In genomic region chr6:39464067-39464466, GRCh38 we compare ENCODE assay signal across 21 cellular contexts.
DNase-seq lines count a peak whose midpoint lies in the region; ATAC-seq and TF ChIP-seq lines count a peak whose summit lies in the region.
"Had no signal": no experiment of that assay in that cellular context is flagged by ENCODE, and none has a peak within 500 bp of the region (broad histone marks: within the 10 kb centered on the region; RNA-seq: fewer than 3 reads in every experiment).

No MANE protein-coding gene starts in this region.

- H3K4me3 ChIP-seq in HFF-Myc (replicated peaks; ENCODE audit: low read depth, low read length) (no peak overlapping the region), ovary (no peak overlapping the region)
- H3K4me3 ChIP-seq: A549, BLaER1 had no signal

- H3K4me3 Mint-ChIP-seq in activated CD4-positive, alpha-beta T cell treated with anti-CD3 and anti-CD28 coated beads, Interleukin-2, amount 10 ng/mL, durations not matched to agents 24 days and 14 days, result no peak overlapping the region
- H3K4me3 Mint-ChIP-seq in chondrocyte (ENCODE audit: unreplicated experiment), result no peak overlapping the region
- H3K4me3 Mint-ChIP-seq: CD14-positive monocyte; CD4-positive, CD25-positive, alpha-beta regulatory T cell; CD8-positive, alpha-beta memory T cell had no signal

- peaks cover 7% of the 10 kb centered on the region for H3K27me3 Mint-ChIP-seq in activated CD4-positive, alpha-beta T cell treated with anti-CD3 and anti-CD28 coated beads, Interleukin-2, amount 10 ng/mL, durations not matched to agents 24 days and 14 days
- no peaks in the 10 kb centered on the region for H3K27me3 Mint-ChIP-seq in chondrocyte (ENCODE audit: low read depth)
- H3K27me3 Mint-ChIP-seq: CD4-positive, CD25-positive, alpha-beta regulatory T cell had no signal

- H3K4me1 Mint-ChIP-seq in activated CD4-positive, alpha-beta T cell treated with anti-CD3 and anti-CD28 coated beads, Interleukin-2, amount 10 ng/mL, durations not matched to agents 24 days and 14 days, result no peaks in the 10 kb centered on the region
- H3K4me1 Mint-ChIP-seq in chondrocyte (ENCODE audit: low read depth), result peaks cover 5% of the 10 kb centered on the region
- H3K4me1 Mint-ChIP-seq: CD14-positive monocyte; CD4-positive, alpha-beta memory T cell; CD4-positive, CD25-positive, alpha-beta regulatory T cell; CD8-positive, alpha-beta memory T cell had no signal

- H3K9me3 ChIP-seq in ovary, result no peaks in the 10 kb centered on the region
- H3K9me3 ChIP-seq: A549, BE2C, BLaER1 had no signal

- intact Hi-C loops in activated CD4-positive, alpha-beta T cell treated with anti-CD3 and anti-CD28 coated beads, Interleukin-2, amount 10 ng/mL, durations not matched to agents 24 days and 14 days (cut with micrococcal nuclease), result no loop called here
- intact Hi-C loops in ovary (cut with DNase I), result no loop called here

- TF ChIP-seq CTCF in HFF-Myc (IDR thresholded peaks at IDR 0.05; ENCODE audit: low read depth, low read length, missing control alignments) (no peak), chondrocyte (IDR thresholded peaks at IDR 0.05) (no peak), ovary (IDR thresholded peaks at IDR 0.05) (no peak)

- WGBS in ovary, 3 donors, result 78 to 90% (median 79%) methylated on average over 5 of the region's 5 CpGs

- no peaks in the 10 kb centered on the region for H3K9me3 Mint-ChIP-seq in activated CD4-positive, alpha-beta T cell treated with anti-CD3 and anti-CD28 coated beads, Interleukin-2, amount 10 ng/mL, durations not matched to agents 24 days and 14 days
- H3K9me3 Mint-ChIP-seq in chondrocyte (ENCODE audit: low read depth), result peaks cover 7% of the 10 kb centered on the region

- TF ChIP-seq POLR2A in ovary (IDR thresholded peaks at IDR 0.05), result no peak

- ATAC-seq in SK-N-SH treated with all-trans-retinoic acid at 6 μM for 48 hours, result no peak
- ATAC-seq: A549 had no signal

- DNase-seq in activated CD4-positive, alpha-beta T cell treated with anti-CD3 and anti-CD28 coated beads, Interleukin-2, amount 10 ng/mL, durations not matched to agents 24 days and 14 days, result peak; percentile 10
- DNase-seq in activated CD4-positive, alpha-beta T cell treated with anti-CD3 and anti-CD28 coated beads, Interleukin-2, amount 50 U/mL, for 1 hour, result no peak
- peak; percentile 39 for DNase-seq in HFF-Myc (ENCODE audit: extremely low read depth, low read depth)
- no peak for DNase-seq in chondrocyte (ENCODE audit: low spot score)
- no peak for DNase-seq in DMS153 treated with DMSO at 0.1 percent for 48 hours (lab: John Stamatoyannopoulos, UW; ENCODE audit: unreplicated experiment)
- no peak for DNase-seq in ovary
- DNase-seq: BE2C; C1 segment of cervical spinal cord; CD4-positive, alpha-beta memory T cell; CD4-positive, CD25-positive, alpha-beta regulatory T cell; CD8-positive, alpha-beta memory T cell; COR-L47; DMS 273 treated with DMSO at 0.1 percent for 48 hours; DMS153; DMS79 treated with DMSO at 0.1 percent for 48 hours; GF-D8 had no signal

- H3K27ac ChIP-seq in ovary, result no peak overlapping the region
- H3K27ac ChIP-seq: 22Rv1, A549, BLaER1 had no signal

- no peaks in the 10 kb centered on the region for H3K36me3 Mint-ChIP-seq in activated CD4-positive, alpha-beta T cell treated with anti-CD3 and anti-CD28 coated beads, Interleukin-2, amount 10 ng/mL, durations not matched to agents 24 days and 14 days (ENCODE audit: low read depth)
- peaks cover 1% of the 10 kb centered on the region for H3K36me3 Mint-ChIP-seq in chondrocyte (ENCODE audit: low read depth)
- H3K36me3 Mint-ChIP-seq: CD14-positive monocyte; CD4-positive, CD25-positive, alpha-beta regulatory T cell; CD8-positive, alpha-beta memory T cell had no signal

- TF ChIP-seq EP300 in ovary (IDR thresholded peaks at IDR 0.05), result no peak

- no peaks in the 10 kb centered on the region for H3K36me3 ChIP-seq in ovary
- H3K36me3 ChIP-seq: BE2C, BLaER1 had no signal

- H3K27me3 ChIP-seq in ovary, result no peaks in the 10 kb centered on the region
- H3K27me3 ChIP-seq: BE2C, BLaER1 had no signal

- H3K27ac Mint-ChIP-seq in activated CD4-positive, alpha-beta T cell treated with anti-CD3 and anti-CD28 coated beads, Interleukin-2, amount 10 ng/mL, durations not matched to agents 24 days and 14 days, result no peak overlapping the region
- H3K27ac Mint-ChIP-seq in chondrocyte (ENCODE audit: unreplicated experiment), result no peak overlapping the region
- H3K27ac Mint-ChIP-seq: CD4-positive, alpha-beta memory T cell; CD4-positive, CD25-positive, alpha-beta regulatory T cell; CD8-positive, alpha-beta memory T cell had no signal

- no peaks in the 10 kb centered on the region for H3K4me1 ChIP-seq in ovary (ENCODE audit: insufficient read depth)
- H3K4me1 ChIP-seq: A549, BE2C, BLaER1 had no signal

TF ChIP-seq in SK-N-SH treated with all-trans-retinoic acid at 6 μM for 48 hours, 23 proteins besides CTCF, POLR2A, EP300 and RAD21 (continues in another document):
- TF ChIP-seq ZNF8 (CRISPR knock-in tag; IDR thresholded peaks at IDR 0.05), result 0 out of 2 replicates have a peak, but pooled peaks have one; percentile 37
- no peak for TF ChIP-seq ZFP30 (CRISPR knock-in tag; IDR thresholded peaks at IDR 0.05)
- TF ChIP-seq ZFP3 (CRISPR knock-in tag; IDR thresholded peaks at IDR 0.05), result no peak
- TF ChIP-seq TSHZ2 (CRISPR knock-in tag; IDR thresholded peaks at IDR 0.05), result peak; percentile 80; the same call in 1 of the 2 replicates
- TF ChIP-seq TOX (CRISPR knock-in tag; IDR thresholded peaks at IDR 0.05; ENCODE audit: borderline replicate concordance), result no peak
- no peak for TF ChIP-seq SNAI2 (CRISPR knock-in tag; IDR thresholded peaks at IDR 0.05)
- TF ChIP-seq ZNF70 (CRISPR knock-in tag; IDR thresholded peaks at IDR 0.05), result peak; percentile 79; the same call in 1 of the 2 replicates
- TF ChIP-seq TCF4 (CRISPR knock-in tag; IDR thresholded peaks at IDR 0.05; ENCODE audit: borderline replicate concordance), result peak; percentile 95
- no peak for TF ChIP-seq PPARA (CRISPR knock-in tag; IDR thresholded peaks at IDR 0.05; ENCODE audit: borderline replicate concordance)
- TF ChIP-seq RARB (CRISPR knock-in tag; IDR thresholded peaks at IDR 0.05), result no peak
- no peak for TF ChIP-seq CSRNP3 (CRISPR knock-in tag; IDR thresholded peaks at IDR 0.05)
- no peak for TF ChIP-seq PATZ1 (CRISPR knock-in tag; IDR thresholded peaks at IDR 0.05; ENCODE audit: borderline replicate concordance)
- TF ChIP-seq BACH2 (CRISPR knock-in tag; IDR thresholded peaks at IDR 0.05; ENCODE audit: borderline replicate concordance), result no peak
- no peak for TF ChIP-seq ARNTL (CRISPR knock-in tag; IDR thresholded peaks at IDR 0.05; ENCODE audit: borderline replicate concordance, low read depth)

Comparison
In these comparisons a context has a peak if more than half of its experiments do, and no peak if none do; other contexts are left out.
1. DNase-seq: peak in activated CD4-positive, alpha-beta T cell treated with anti-CD3 and anti-CD28 coated beads, Interleukin-2, amount 10 ng/mL, durations not matched to agents 24 days and 14 days (single experiment) and HFF-Myc (single experiment); none in activated CD4-positive, alpha-beta T cell treated with anti-CD3 and anti-CD28 coated beads, Interleukin-2, amount 50 U/mL, for 1 hour (single experiment), chondrocyte (single experiment), DMS153 treated with DMSO at 0.1 percent for 48 hours (single experiment) and ovary (0 of 5).